27 cellular contexts compared by ENCODE assay signal in the genomic region with DNA sequence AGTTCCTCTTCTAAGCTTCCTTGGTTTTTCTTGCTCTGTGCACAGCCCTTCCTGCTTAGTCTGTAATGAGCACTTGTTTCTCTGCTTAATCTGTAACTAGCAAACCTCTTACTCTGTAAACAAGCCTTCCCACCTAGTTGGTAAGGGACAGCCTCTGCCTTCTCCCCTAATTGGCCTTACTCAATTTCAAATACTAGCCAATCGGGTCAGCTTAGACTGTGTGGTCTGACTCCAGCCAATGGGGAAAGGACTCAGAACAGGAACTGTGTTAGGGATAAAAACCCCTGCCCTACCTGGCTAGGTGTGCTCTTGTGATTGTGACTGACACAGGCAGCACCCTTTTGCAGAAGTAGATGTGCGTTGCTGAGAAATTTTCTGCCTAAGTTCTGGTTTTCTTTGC.
DNase-seq lines count a peak whose midpoint lies in the region; ATAC-seq, FAIRE-seq and TF ChIP-seq lines count a peak whose summit lies in the region.
"Had no signal": no experiment of that assay in that cellular context is flagged by ENCODE, and none has a peak within 500 bp of the region (broad histone marks: within the 10 kb centered on the region; RNA-seq: fewer than 3 reads in every experiment).

No MANE protein-coding gene starts in this region.

- no peaks in the 10 kb centered on the region for H3F3A ChIP-seq in neural progenitor cell (ENCODE audit: low read depth)

- H3K4me2 ChIP-seq in OCI-LY3 (ENCODE audit: low read length) (no peak overlapping the region), neural progenitor cell (no peak overlapping the region), osteoblast (ENCODE audit: insufficient read depth, low read length) (no peak overlapping the region)
- H3K4me2 ChIP-seq: A549, BLaER1, KMS-11, smooth muscle cell had no signal

- H3K9me3 Mint-ChIP-seq in Calu3 (ENCODE audit: low read depth, unreplicated experiment): peaks cover 5% of the 10 kb centered on the region
- H3K9me3 Mint-ChIP-seq in neural progenitor cell: peaks cover 4% of the 10 kb centered on the region
- H3K9me3 Mint-ChIP-seq: type B pancreatic cell had no signal

- H3K27me3 Mint-ChIP-seq in Calu3 (ENCODE audit: unreplicated experiment) (no peaks in the 10 kb centered on the region), neural progenitor cell (ENCODE audit: insufficient read depth, low read depth) (no peaks in the 10 kb centered on the region)
- H3K27me3 Mint-ChIP-seq: type B pancreatic cell had no signal

- no peak for ATAC-seq in Right ventricle myocardium superior (ENCODE audit: poor library complexity)
- ATAC-seq: A549; activated CD8-positive, alpha-beta T cell treated with anti-CD3 and anti-CD28 coated beads, Interleukin-2, amount 10 ng/mL, durations not matched to agents 7 days and 5 days; foreskin keratinocyte had no signal

- TF ChIP-seq CTCF in Calu3 (IDR thresholded peaks at IDR 0.05; ENCODE audit: unreplicated experiment) (no peak), OCI-LY3 (IDR thresholded peaks at IDR 0.05; ENCODE audit: low read depth, low read length) (no peak), kidney (IDR thresholded peaks at IDR 0.05; ENCODE audit: borderline replicate concordance, extremely low read depth, insufficient read depth) (no peak), neural progenitor cell (IDR thresholded peaks at IDR 0.05) (no peak), osteoblast (IDR thresholded peaks at IDR 0.05; ENCODE audit: extremely low read depth, low read depth, low read length) (no peak)

- H3K4me3 Mint-ChIP-seq in Calu3 (ENCODE audit: low read depth, unreplicated experiment): peak overlapping the region; percentile 44
- H3K4me3 Mint-ChIP-seq in neural progenitor cell: no peak overlapping the region
- H3K4me3 Mint-ChIP-seq: activated CD8-positive, alpha-beta T cell treated with anti-CD3 and anti-CD28 coated beads, Interleukin-2, amount 10 ng/mL, durations not matched to agents 7 days and 5 days; type B pancreatic cell had no signal

- H3K36me3 Mint-ChIP-seq in Calu3 (ENCODE audit: insufficient read depth, unreplicated experiment) (peaks cover 5% of the 10 kb centered on the region), neural progenitor cell (no peaks in the 10 kb centered on the region)
- H3K36me3 Mint-ChIP-seq: type B pancreatic cell had no signal

- H3K4me3 ChIP-seq in OCI-LY3 (ENCODE audit: low read length): no peak overlapping the region
- peak overlapping the region; percentile 23 to 56 for H3K4me3 ChIP-seq in kidney (ENCODE audit: low read length in 2 of 2)
- no peak overlapping the region for H3K4me3 ChIP-seq in neural progenitor cell
- no peak overlapping the region for H3K4me3 ChIP-seq in osteoblast (ENCODE audit: insufficient read depth, low read length)
- H3K4me3 ChIP-seq: A549, BLaER1, SK-N-MC, smooth muscle cell had no signal

- H3K36me3 ChIP-seq in OCI-LY3 (replicated peaks; ENCODE audit: low read depth, low read length): peaks cover 9% of the 10 kb centered on the region
- H3K36me3 ChIP-seq in kidney (ENCODE audit: control insufficient read depth in 1 of 2, insufficient read depth in 2 of 2, low read length in 2 of 2): no peaks in the 10 kb centered on the region
- no peaks in the 10 kb centered on the region for H3K36me3 ChIP-seq in neural progenitor cell
- no peaks in the 10 kb centered on the region for H3K36me3 ChIP-seq in osteoblast (ENCODE audit: insufficient read depth, low read length)
- H3K36me3 ChIP-seq: BLaER1, stomach had no signal

- H3K27me3 ChIP-seq in OCI-LY3 (ENCODE audit: low read depth, low read length) (no peaks in the 10 kb centered on the region), neural progenitor cell (no peaks in the 10 kb centered on the region), osteoblast (ENCODE audit: insufficient read depth, low read length) (no peaks in the 10 kb centered on the region)
- H3K27me3 ChIP-seq: BLaER1, foreskin keratinocyte, stomach had no signal

- intact Hi-C loops in Calu3 (cut with micrococcal nuclease; ENCODE audit: unreplicated experiment): no loop called here
- intact Hi-C loops in kidney (cut with DNase I): no loop called here
- intact Hi-C loops in Right ventricle myocardium superior (cut with DNase I): no loop called here

- H3K9me3 ChIP-seq in OCI-LY3 (ENCODE audit: insufficient read depth, low read length) (peaks cover 15% of the 10 kb centered on the region), kidney (ENCODE audit: control insufficient read depth in 1 of 2, low read length in 2 of 2) (peaks cover 3 to 5% of the 10 kb centered on the region in 2 donors), neural progenitor cell (ENCODE audit: low read depth) (no peaks in the 10 kb centered on the region), osteoblast (ENCODE audit: low read depth, low read length) (no peaks in the 10 kb centered on the region)
- H3K9me3 ChIP-seq: A549 had no signal

- DNase-seq in Calu3: peak; percentile 63
- no peak for DNase-seq in kidney
- DNase-seq in neural progenitor cell (ENCODE audit: low spot score): no peak
- DNase-seq in osteoblast (ENCODE audit: insufficient read length, low spot score, missing footprints): no peak
- DNase-seq in Right ventricle myocardium superior: no peak
- no peak for DNase-seq in NCI-H1105 (lab: John Stamatoyannopoulos, UW)
- DNase-seq in NOMO-1 treated with DMSO at 0.1 percent for 48 hours (lab: John Stamatoyannopoulos, UW; ENCODE audit: unreplicated experiment): no peak
- DNase-seq: activated CD4-positive, CD25-positive, alpha-beta regulatory T cell; activated CD8-positive, alpha-beta T cell treated with anti-CD3 and anti-CD28 coated beads, Interleukin-2, amount 10 ng/mL, durations not matched to agents 7 days and 5 days; activated naive CD4-positive, alpha-beta T cell; activated T-cell treated with anti-CD3 and anti-CD28 coated beads, Interleukin-2, amount 50 U/mL, for 1 hour; anterior cingulate cortex; central memory CD4-positive, alpha-beta T cell; foreskin keratinocyte; NCI-H1048; NCI-H2029; NK-92 treated with Interleukin-12 subunit alpha and Interleukin-12 subunit beta, amount 100 ng/mL, for 24 hours; stimulated activated CD4-positive, alpha-beta T cell treated with anti-CD3 and anti-CD28 coated beads, Interleukin-4, amount 100 ng/mL, for 1 hour; stomach; T-helper 9 cell had no signal

- H3K9ac ChIP-seq in OCI-LY3 (ENCODE audit: low read length): no peak overlapping the region
- no peak overlapping the region for H3K9ac ChIP-seq in kidney (ENCODE audit: low read length in 2 of 2)
- H3K9ac ChIP-seq in neural progenitor cell: no peak overlapping the region
- H3K9ac ChIP-seq: BLaER1, KMS-11 had no signal

- H2AFZ ChIP-seq in OCI-LY3 (ENCODE audit: low read depth, low read length) (0 out of 2 replicates have a peak overlapping the region, but pooled peaks have one; percentile 21), neural progenitor cell (replicated peaks) (peak overlapping the region; percentile 74), osteoblast (ENCODE audit: low read length) (no peak overlapping the region)

- H3K27ac Mint-ChIP-seq in Calu3 (ENCODE audit: unreplicated experiment) (peak overlapping the region; percentile 61), neural progenitor cell (no peak overlapping the region)
- H3K27ac Mint-ChIP-seq: activated CD8-positive, alpha-beta T cell treated with anti-CD3 and anti-CD28 coated beads, Interleukin-2, amount 10 ng/mL, durations not matched to agents 7 days and 5 days; type B pancreatic cell had no signal

- H3K27ac ChIP-seq in OCI-LY3 (ENCODE audit: low read length): no peak overlapping the region
- H3K27ac ChIP-seq in kidney (ENCODE audit: low read depth in 2 of 2, low read length in 2 of 2): no peak overlapping the region
- H3K27ac ChIP-seq in neural progenitor cell: no peak overlapping the region
- no peak overlapping the region for H3K27ac ChIP-seq in osteoblast (ENCODE audit: low read depth, low read length)
- H3K27ac ChIP-seq: A549, BLaER1, foreskin keratinocyte, KMS-11, SK-N-MC, stomach had no signal

- no peaks in the 10 kb centered on the region for H4K20me1 ChIP-seq in OCI-LY3 (ENCODE audit: insufficient read depth, low read length)
- H4K20me1 ChIP-seq in neural progenitor cell (ENCODE audit: low read depth): no peaks in the 10 kb centered on the region
- H4K20me1 ChIP-seq in osteoblast (ENCODE audit: insufficient read depth, low read length): no peaks in the 10 kb centered on the region
- H4K20me1 ChIP-seq: BLaER1 had no signal

- FAIRE-seq in kidney (lab: Jason Lieb, UNC): peak; percentile 3
- FAIRE-seq: A549 had no signal

- CTCF ChIA-PET in Calu3 (lab: Charles Lee): interaction anchor here (1.0 to 1.2 kb wide), 2 partner anchors 22 to 33 kb away, joined by 4 to 5 read pairs; no protein-coding TSS in a partner anchor

- H3K4me1 Mint-ChIP-seq in Calu3 (ENCODE audit: low read depth, unreplicated experiment) (peaks cover 26% of the 10 kb centered on the region), neural progenitor cell (no peaks in the 10 kb centered on the region)

- H3K79me2 ChIP-seq in OCI-LY3 (ENCODE audit: low read length) (no peaks in the 10 kb centered on the region), neural progenitor cell (ENCODE audit: low read depth) (no peaks in the 10 kb centered on the region), osteoblast (ENCODE audit: insufficient read depth, low read length) (no peaks in the 10 kb centered on the region)

- BruUV-seq in Calu3 (replicated peaks; lab: Mats Ljungman, UMichigan): no TSS peak

- peaks cover 13% of the 10 kb centered on the region for H3K4me1 ChIP-seq in OCI-LY3 (ENCODE audit: low read length)
- H3K4me1 ChIP-seq in kidney (ENCODE audit: control insufficient read depth in 1 of 2, insufficient read depth in 1 of 2, low read depth in 1 of 2, low read length in 2 of 2): no peaks in the 10 kb centered on the region
- peaks cover 8% of the 10 kb centered on the region for H3K4me1 ChIP-seq in neural progenitor cell
- H3K4me1 ChIP-seq in osteoblast (ENCODE audit: insufficient read depth, low read length): no peaks in the 10 kb centered on the region
- H3K4me1 ChIP-seq: A549, BLaER1, foreskin keratinocyte, stomach had no signal

Comparison
In these comparisons a context has a peak if more than half of its experiments do, and no peak if none do; other contexts are left out.
1. H3K4me3 ChIP-seq: peak in kidney (2 of 2); none in OCI-LY3 (single experiment), neural progenitor cell (single experiment) and osteoblast (single experiment).